ENCODE assay signal across 16 cellular contexts in the genomic region with DNA sequence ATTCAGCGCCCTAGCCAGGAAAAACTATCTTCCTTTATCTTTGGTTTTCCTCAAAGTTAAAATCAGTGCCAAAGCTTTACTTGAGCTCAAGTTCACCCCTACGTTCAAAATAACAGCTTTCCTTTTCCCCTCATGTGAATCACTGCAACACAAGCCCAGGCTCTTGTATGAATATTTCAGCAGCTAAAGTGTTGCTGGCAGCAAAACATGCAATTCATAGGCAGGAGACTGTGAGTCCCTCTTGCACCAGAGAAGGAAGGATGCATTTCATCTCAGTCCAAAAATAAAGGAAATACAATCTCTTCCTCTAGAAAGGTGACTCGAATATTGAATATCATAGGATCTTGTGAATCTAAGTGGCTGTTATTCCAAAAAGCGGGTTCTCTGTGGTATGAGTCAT.
A peak's percentile ranks its signal among the peaks of the same experiment; 100 is the strongest.
DNase-seq lines count a peak whose midpoint lies in the region; ATAC-seq and TF ChIP-seq lines count a peak whose summit lies in the region.
"Had no signal": no experiment of that assay in that cellular context is flagged by ENCODE, and none has a peak within 500 bp of the region (broad histone marks: within the 10 kb centered on the region; RNA-seq: fewer than 3 reads in every experiment).

No MANE protein-coding gene starts in this region.

- ATAC-seq in HG02973 (IDR thresholded peaks at IDR 0.05; ENCODE audit: unreplicated experiment): no peak
- ATAC-seq: CD8-positive, alpha-beta T cell had no signal

- H3K9me3 ChIP-seq in neural progenitor cell (ENCODE audit: low read depth): no peaks in the 10 kb centered on the region
- H3K9me3 ChIP-seq: BLaER1 treated with 17β-estradiol and CSF1 and Interleukin-3, amounts not matched to agents 10 nM and 100 nM; Caco-2 had no signal

- H3K79me2 ChIP-seq in neural progenitor cell (ENCODE audit: low read depth): no peaks in the 10 kb centered on the region

- peaks cover 4% of the 10 kb centered on the region for H3K4me1 ChIP-seq in neural progenitor cell
- H3K4me1 ChIP-seq: Caco-2 had no signal

- H3K9ac ChIP-seq in neural progenitor cell: no peak overlapping the region
- H3K9ac ChIP-seq: BLaER1 treated with 17β-estradiol and CSF1 and Interleukin-3, amounts not matched to agents 10 nM and 100 nM had no signal

- DNase-seq in choroid plexus epithelial cell (ENCODE audit: low read depth) (peak; percentile 19), neural progenitor cell (ENCODE audit: low spot score) (no peak), retina (peak; percentile 29), SHP77 (lab: John Stamatoyannopoulos, UW) (no peak), A172 (ENCODE audit: low spot score) (no peak)
- DNase-seq: ACHN; Caco-2; Calu3; CD4-positive, alpha-beta T cell; CD8-positive, alpha-beta T cell; DMS79 treated with DMSO at 0.1 percent for 48 hours; GF-D8 had no signal

- H3K27ac ChIP-seq in neural progenitor cell: no peak overlapping the region
- H3K27ac ChIP-seq: 22Rv1; BLaER1 treated with 17β-estradiol and CSF1 and Interleukin-3, amounts not matched to agents 10 nM and 100 nM; C4-2B had no signal

- H3K27ac Mint-ChIP-seq in neural progenitor cell: peak overlapping the region; percentile 1
- H3K27ac Mint-ChIP-seq: CD4-positive, alpha-beta T cell; CD8-positive, alpha-beta T cell had no signal

- H4K20me1 ChIP-seq in neural progenitor cell (ENCODE audit: low read depth): no peaks in the 10 kb centered on the region
- H4K20me1 ChIP-seq: BLaER1 treated with 17β-estradiol and CSF1 and Interleukin-3, amounts not matched to agents 10 nM and 100 nM had no signal

- H3K4me3 ChIP-seq in choroid plexus epithelial cell (ENCODE audit: low read depth, low read length) (no peak overlapping the region), neural progenitor cell (no peak overlapping the region)
- H3K4me3 ChIP-seq: BLaER1 treated with 17β-estradiol and CSF1 and Interleukin-3, amounts not matched to agents 10 nM and 100 nM had no signal

- no peak for TF ChIP-seq CTCF in choroid plexus epithelial cell (conservative IDR thresholded peaks at IDR 0.05; ENCODE audit: low read depth, low read length)
- TF ChIP-seq CTCF in neural progenitor cell (IDR thresholded peaks at IDR 0.05): no peak

- no peak overlapping the region for H2AFZ ChIP-seq in neural progenitor cell (replicated peaks)

- H3K4me1 Mint-ChIP-seq in neural progenitor cell: peaks cover 8% of the 10 kb centered on the region

- H3K27me3 Mint-ChIP-seq in neural progenitor cell (ENCODE audit: insufficient read depth, low read depth): peaks cover 1% of the 10 kb centered on the region
- H3K27me3 Mint-ChIP-seq: CD4-positive, alpha-beta T cell had no signal

- H3K36me3 Mint-ChIP-seq in neural progenitor cell: no peaks in the 10 kb centered on the region
- H3K36me3 Mint-ChIP-seq: CD8-positive, alpha-beta T cell had no signal

- H3K4me2 ChIP-seq in neural progenitor cell: no peak overlapping the region
- H3K4me2 ChIP-seq: BLaER1 treated with 17β-estradiol and CSF1 and Interleukin-3, amounts not matched to agents 10 nM and 100 nM had no signal

- no peaks in the 10 kb centered on the region for H3K9me3 Mint-ChIP-seq in neural progenitor cell

- no peaks in the 10 kb centered on the region for H3K27me3 ChIP-seq in neural progenitor cell
- H3K27me3 ChIP-seq: BLaER1 treated with 17β-estradiol and CSF1 and Interleukin-3, amounts not matched to agents 10 nM and 100 nM had no signal

- H3F3A ChIP-seq in neural progenitor cell (ENCODE audit: low read depth): no peaks in the 10 kb centered on the region

- no peaks in the 10 kb centered on the region for H3K36me3 ChIP-seq in neural progenitor cell
- H3K36me3 ChIP-seq: BLaER1 treated with 17β-estradiol and CSF1 and Interleukin-3, amounts not matched to agents 10 nM and 100 nM had no signal

- no peak overlapping the region for H3K4me3 Mint-ChIP-seq in neural progenitor cell
- H3K4me3 Mint-ChIP-seq: CD4-positive, alpha-beta T cell; CD8-positive, alpha-beta T cell had no signal

Comparison
In these comparisons a context has a peak if more than half of its experiments do, and no peak if none do; other contexts are left out.
1. DNase-seq: peak in choroid plexus epithelial cell (single experiment) and retina (single experiment); none in neural progenitor cell (single experiment), SHP77 (0 of 2) and A172 (single experiment).